In the genomic region with DNA sequence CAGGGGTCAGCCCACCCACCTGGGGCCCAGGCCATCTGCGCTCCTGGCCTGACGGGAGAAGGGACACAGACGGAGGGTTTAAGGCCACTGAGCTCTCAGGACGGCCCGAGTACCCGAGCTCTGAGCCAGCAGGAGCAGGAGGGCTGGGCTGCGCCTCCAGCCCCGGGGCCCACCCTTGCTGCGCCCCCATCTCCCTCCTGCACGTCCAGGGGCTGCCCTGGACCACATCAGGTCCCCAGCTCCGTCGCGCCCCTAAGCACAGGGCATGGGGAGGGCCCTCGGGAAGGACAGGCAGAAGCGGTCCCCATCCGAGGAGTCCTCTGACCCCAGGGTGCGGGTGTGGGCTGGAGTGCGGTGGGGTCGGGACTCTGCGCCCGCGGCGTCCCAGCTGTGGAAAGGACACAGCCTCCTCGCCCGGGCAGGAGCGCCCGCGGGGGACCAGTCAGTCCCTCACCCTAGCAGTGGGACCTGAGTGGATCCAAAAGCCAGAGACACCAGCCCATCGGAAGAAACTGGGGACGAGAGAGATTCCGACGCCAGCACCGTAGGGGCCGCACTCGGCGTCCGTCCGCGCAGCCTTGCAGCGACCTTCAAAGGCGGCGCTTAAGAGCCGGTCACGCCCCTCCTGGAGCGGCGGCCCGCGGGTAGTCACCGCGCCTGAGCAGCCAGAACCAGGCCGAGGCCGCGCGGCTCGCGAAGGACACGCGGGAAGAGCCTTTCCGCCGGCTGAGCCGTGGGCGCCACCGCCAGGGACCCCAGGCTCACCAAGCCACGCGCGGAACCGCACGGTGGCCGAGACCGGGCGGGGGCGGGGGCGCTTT, we compare ENCODE assay signal across 8 cellular contexts. TPM values are rescaled to one million over a fixed set of nuclear protein-coding genes. Genes with fewer than 3 reads are reported as not detected.
DNase-seq lines count a peak whose midpoint lies in the region; ATAC-seq and TF ChIP-seq lines count a peak whose summit lies in the region.

No MANE protein-coding gene starts in this region.

- peak overlapping the region in 5 of 8 donors; percentile 60 to 78 (median 67) for H3K4me3 Mint-ChIP-seq in naive B cell

- peak overlapping the region; percentile 17 for H3K27ac ChIP-seq in temporal lobe (ENCODE audit: low read depth, low read length)
- H3K27ac ChIP-seq in WERI-Rb-1, result no peak overlapping the region

- H3K4me3 ChIP-seq in WERI-Rb-1 (ENCODE audit: low read depth, low read length), result no peak overlapping the region

- no peaks in the 10 kb centered on the region for H3K36me3 ChIP-seq in WERI-Rb-1

- peaks cover 0 to 5% (median 3%) of the 10 kb centered on the region in 7 donors for H3K9me3 Mint-ChIP-seq in naive B cell

- peaks cover 16 to 68% (median 37%) of the 10 kb centered on the region in 3 donors for H3K27me3 Mint-ChIP-seq in naive B cell

- peaks cover 6 to 15% (median 9%) of the 10 kb centered on the region in 3 donors for H3K4me1 Mint-ChIP-seq in naive B cell

- DNase-seq in NCI-H2029 (lab: John Stamatoyannopoulos, UW) (peak; percentile 14), NCI-H2029 treated with DMSO at 0.1 percent for 48 hours (lab: John Stamatoyannopoulos, UW) (no peak), fibroblast of gingiva (ENCODE audit: low read depth) (peak; percentile 45), naive B cell (peak; percentile 25), WERI-Rb-1 (no peak)
- DNase-seq in activated CD4-positive, alpha-beta T cell treated with anti-CD3 and anti-CD28 coated beads, Interleukin-2, amount 50 U/mL, for 48 hours, result peak; percentile 52 to 63

- no peaks in the 10 kb centered on the region for H3K27me3 ChIP-seq in WERI-Rb-1 (ENCODE audit: insufficient read depth, low read depth, severe bottlenecking)

- ATAC-seq in naive B cell (ENCODE audit: low read depth in 2 of 2) (peak; percentile 73 to 83), GM21367 (IDR thresholded peaks at IDR 0.05; ENCODE audit: unreplicated experiment) (no peak)

- no peak overlapping the region for H3K27ac Mint-ChIP-seq in naive B cell

- H3K9me3 ChIP-seq in WERI-Rb-1 (ENCODE audit: severe bottlenecking), result no peaks in the 10 kb centered on the region

- TF ChIP-seq CTCF in WERI-Rb-1 (IDR thresholded peaks at IDR 0.05; ENCODE audit: low read depth, low read length), result no peak

- H3K36me3 Mint-ChIP-seq in naive B cell, result peaks cover 0 to 8% of the 10 kb centered on the region in 2 donors

RNA-seq across cellular contexts. Expression of gene CAMK2B, which starts 15.9 kb away (rescaled TPM):
- not detected for polyA plus RNA-seq in naive B cell (ENCODE audit: low read depth in 6 of 6)
- 76.7 TPM for total RNA-seq in temporal lobe

Comparison
In these comparisons a context has a peak if more than half of its experiments do, and no peak if none do; other contexts are left out.
1. DNase-seq: peak in NCI-H2029 (single experiment), activated CD4-positive, alpha-beta T cell treated with anti-CD3 and anti-CD28 coated beads, Interleukin-2, amount 50 U/mL, for 48 hours (2 of 2), fibroblast of gingiva (single experiment) and naive B cell (single experiment); none in NCI-H2029 treated with DMSO at 0.1 percent for 48 hours (single experiment) and WERI-Rb-1 (single experiment).